Comparison of ENCODE assay signal across 1 cellular context in genomic region chr9:125706661-125707539, GRCh38.
TF ChIP-seq lines count a peak whose summit lies in the region.

Gene MAPKAP1, minus strand, starts transcription at chr9:125707208. Its CDS starts 34,634 bp downstream, at chr9:125672574.

TF ChIP-seq in K562, 482 proteins besides CTCF, POLR2A, EP300 and RAD21 (continued from another document and continues in another):
- TF ChIP-seq MTA2 (IDR thresholded peaks at IDR 0.05; ENCODE audit: low read depth) (peak; percentile 63; the same call in 1 of the 2 replicates), SRSF9 (IDR thresholded peaks at IDR 0.05; ENCODE audit: borderline replicate concordance, low read depth, low read length) (no peak), ZNF224 (CRISPR knock-in tag; IDR thresholded peaks at IDR 0.05) (no peak), RBM22 (IDR thresholded peaks at IDR 0.05; ENCODE audit: low read depth, low read length, poor library complexity, severe bottlenecking) (peak; percentile 35), SLC30A9 (CRISPR knock-in tag; IDR thresholded peaks at IDR 0.05) (no peak), HDAC6 (IDR thresholded peaks at IDR 0.05; ENCODE audit: low read depth, low read length) (no peak), ARNT (IDR thresholded peaks at IDR 0.05) (no peak), ZBTB11 (CRISPR knock-in tag; IDR thresholded peaks at IDR 0.05) (peak in 2 of 3 experiments; percentile 70 to 91; a peak in 5 of 6 replicates), ELK3 (CRISPR knock-in tag; IDR thresholded peaks at IDR 0.05) (no peak), MAFF (IDR thresholded peaks at IDR 0.05; ENCODE audit: low read length) (no peak), SP1 (CRISPR knock-in tag; IDR thresholded peaks at IDR 0.05) (peak; percentile 64; the same call in 1 of the 2 replicates), SUPT5H (IDR thresholded peaks at IDR 0.05) (peak; percentile 94), PHB (CRISPR knock-in tag; IDR thresholded peaks at IDR 0.05) (0 out of 2 replicates have a peak, but pooled peaks have one; percentile 67), KDM5B (IDR thresholded peaks at IDR 0.05; ENCODE audit: insufficient replicate concordance, low read depth, low read length) (peak; percentile 83), TAF1 (IDR thresholded peaks at IDR 0.05; ENCODE audit: control insufficient read depth, extremely low read depth, insufficient read depth, low read length, severe bottlenecking) (peak; percentile 77), HCFC1 (IDR thresholded peaks at IDR 0.05; ENCODE audit: low read depth, low read length) (peak; percentile 78), ZNF584 (CRISPR knock-in tag; IDR thresholded peaks at IDR 0.05; ENCODE audit: low read depth) (no peak), XRCC3 (IDR thresholded peaks at IDR 0.05) (no peak), SMAD1 (IDR thresholded peaks at IDR 0.05; ENCODE audit: low read depth, low read length, partially characterized antibody) (peak; percentile 73), CXXC5 (CRISPR knock-in tag; IDR thresholded peaks at IDR 0.05) (peak; percentile 80), PML (IDR thresholded peaks at IDR 0.05; ENCODE audit: low read length) (no peak; the same call in 1 of the 2 replicates), ADNP (tag; IDR thresholded peaks at IDR 0.05) (no peak), YBX1 (IDR thresholded peaks at IDR 0.05) (no peak), PRDM10 (IDR thresholded peaks at IDR 0.05; ENCODE audit: partially characterized antibody) (no peak), PHF8 (IDR thresholded peaks at IDR 0.05; ENCODE audit: borderline replicate concordance, low read length) (peak; percentile 95), NCOA1 (IDR thresholded peaks at IDR 0.05; ENCODE audit: low read depth) (0 out of 2 replicates have a peak, but pooled peaks have one; percentile 15), MBD1 (CRISPR knock-in tag; IDR thresholded peaks at IDR 0.05) (no peak), MAZ (CRISPR knock-in tag; conservative IDR thresholded peaks at IDR 0.05 in 1 of 2, IDR thresholded peaks at IDR 0.05 in 1 of 2) (peak; percentile 82 to 99; a peak in 3 of 4 replicates), HDAC1 (IDR thresholded peaks at IDR 0.05) (peak in 1 of 2 experiments; percentile 79; a peak in 1 of 4 replicates), ZNF583 (CRISPR knock-in tag; IDR thresholded peaks at IDR 0.05) (no peak), TARDBP (IDR thresholded peaks at IDR 0.05) (peak; percentile 25; the same call in 1 of the 2 replicates)
- TF ChIP-seq, protein P1, sequence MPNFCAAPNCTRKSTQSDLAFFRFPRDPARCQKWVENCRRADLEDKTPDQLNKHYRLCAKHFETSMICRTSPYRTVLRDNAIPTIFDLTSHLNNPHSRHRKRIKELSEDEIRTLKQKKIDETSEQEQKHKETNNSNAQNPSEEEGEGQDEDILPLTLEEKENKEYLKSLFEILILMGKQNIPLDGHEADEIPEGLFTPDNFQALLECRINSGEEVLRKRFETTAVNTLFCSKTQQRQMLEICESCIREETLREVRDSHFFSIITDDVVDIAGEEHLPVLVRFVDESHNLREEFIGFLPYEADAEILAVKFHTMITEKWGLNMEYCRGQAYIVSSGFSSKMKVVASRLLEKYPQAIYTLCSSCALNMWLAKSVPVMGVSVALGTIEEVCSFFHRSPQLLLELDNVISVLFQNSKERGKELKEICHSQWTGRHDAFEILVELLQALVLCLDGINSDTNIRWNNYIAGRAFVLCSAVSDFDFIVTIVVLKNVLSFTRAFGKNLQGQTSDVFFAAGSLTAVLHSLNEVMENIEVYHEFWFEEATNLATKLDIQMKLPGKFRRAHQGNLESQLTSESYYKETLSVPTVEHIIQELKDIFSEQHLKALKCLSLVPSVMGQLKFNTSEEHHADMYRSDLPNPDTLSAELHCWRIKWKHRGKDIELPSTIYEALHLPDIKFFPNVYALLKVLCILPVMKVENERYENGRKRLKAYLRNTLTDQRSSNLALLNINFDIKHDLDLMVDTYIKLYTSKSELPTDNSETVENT (CRISPR knock-in tag; IDR thresholded peaks at IDR 0.05): 0 out of 2 replicates have a peak, but pooled peaks have one; percentile 26
- TF ChIP-seq, protein P2, sequence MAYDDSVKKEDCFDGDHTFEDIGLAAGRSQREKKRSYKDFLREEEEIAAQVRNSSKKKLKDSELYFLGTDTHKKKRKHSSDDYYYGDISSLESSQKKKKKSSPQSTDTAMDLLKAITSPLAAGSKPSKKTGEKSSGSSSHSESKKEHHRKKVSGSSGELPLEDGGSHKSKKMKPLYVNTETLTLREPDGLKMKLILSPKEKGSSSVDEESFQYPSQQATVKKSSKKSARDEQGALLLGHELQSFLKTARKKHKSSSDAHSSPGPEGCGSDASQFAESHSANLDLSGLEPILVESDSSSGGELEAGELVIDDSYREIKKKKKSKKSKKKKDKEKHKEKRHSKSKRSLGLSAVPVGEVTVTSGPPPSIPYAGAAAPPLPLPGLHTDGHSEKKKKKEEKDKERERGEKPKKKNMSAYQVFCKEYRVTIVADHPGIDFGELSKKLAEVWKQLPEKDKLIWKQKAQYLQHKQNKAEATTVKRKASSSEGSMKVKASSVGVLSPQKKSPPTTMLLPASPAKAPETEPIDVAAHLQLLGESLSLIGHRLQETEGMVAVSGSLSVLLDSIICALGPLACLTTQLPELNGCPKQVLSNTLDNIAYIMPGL (CRISPR knock-in tag; IDR thresholded peaks at IDR 0.05): 0 out of 2 replicates have a peak, but pooled peaks have one; percentile 25
- TF ChIP-seq, protein P3, sequence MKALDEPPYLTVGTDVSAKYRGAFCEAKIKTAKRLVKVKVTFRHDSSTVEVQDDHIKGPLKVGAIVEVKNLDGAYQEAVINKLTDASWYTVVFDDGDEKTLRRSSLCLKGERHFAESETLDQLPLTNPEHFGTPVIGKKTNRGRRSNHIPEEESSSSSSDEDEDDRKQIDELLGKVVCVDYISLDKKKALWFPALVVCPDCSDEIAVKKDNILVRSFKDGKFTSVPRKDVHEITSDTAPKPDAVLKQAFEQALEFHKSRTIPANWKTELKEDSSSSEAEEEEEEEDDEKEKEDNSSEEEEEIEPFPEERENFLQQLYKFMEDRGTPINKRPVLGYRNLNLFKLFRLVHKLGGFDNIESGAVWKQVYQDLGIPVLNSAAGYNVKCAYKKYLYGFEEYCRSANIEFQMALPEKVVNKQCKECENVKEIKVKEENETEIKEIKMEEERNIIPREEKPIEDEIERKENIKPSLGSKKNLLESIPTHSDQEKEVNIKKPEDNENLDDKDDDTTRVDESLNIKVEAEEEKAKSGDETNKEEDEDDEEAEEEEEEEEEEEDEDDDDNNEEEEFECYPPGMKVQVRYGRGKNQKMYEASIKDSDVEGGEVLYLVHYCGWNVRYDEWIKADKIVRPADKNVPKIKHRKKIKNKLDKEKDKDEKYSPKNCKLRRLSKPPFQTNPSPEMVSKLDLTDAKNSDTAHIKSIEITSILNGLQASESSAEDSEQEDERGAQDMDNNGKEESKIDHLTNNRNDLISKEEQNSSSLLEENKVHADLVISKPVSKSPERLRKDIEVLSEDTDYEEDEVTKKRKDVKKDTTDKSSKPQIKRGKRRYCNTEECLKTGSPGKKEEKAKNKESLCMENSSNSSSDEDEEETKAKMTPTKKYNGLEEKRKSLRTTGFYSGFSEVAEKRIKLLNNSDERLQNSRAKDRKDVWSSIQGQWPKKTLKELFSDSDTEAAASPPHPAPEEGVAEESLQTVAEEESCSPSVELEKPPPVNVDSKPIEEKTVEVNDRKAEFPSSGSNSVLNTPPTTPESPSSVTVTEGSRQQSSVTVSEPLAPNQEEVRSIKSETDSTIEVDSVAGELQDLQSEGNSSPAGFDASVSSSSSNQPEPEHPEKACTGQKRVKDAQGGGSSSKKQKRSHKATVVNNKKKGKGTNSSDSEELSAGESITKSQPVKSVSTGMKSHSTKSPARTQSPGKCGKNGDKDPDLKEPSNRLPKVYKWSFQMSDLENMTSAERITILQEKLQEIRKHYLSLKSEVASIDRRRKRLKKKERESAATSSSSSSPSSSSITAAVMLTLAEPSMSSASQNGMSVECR (CRISPR knock-in tag; IDR thresholded peaks at IDR 0.05): peak; percentile 17; the same call in 1 of the 2 replicates
- TF ChIP-seq, protein P4, sequence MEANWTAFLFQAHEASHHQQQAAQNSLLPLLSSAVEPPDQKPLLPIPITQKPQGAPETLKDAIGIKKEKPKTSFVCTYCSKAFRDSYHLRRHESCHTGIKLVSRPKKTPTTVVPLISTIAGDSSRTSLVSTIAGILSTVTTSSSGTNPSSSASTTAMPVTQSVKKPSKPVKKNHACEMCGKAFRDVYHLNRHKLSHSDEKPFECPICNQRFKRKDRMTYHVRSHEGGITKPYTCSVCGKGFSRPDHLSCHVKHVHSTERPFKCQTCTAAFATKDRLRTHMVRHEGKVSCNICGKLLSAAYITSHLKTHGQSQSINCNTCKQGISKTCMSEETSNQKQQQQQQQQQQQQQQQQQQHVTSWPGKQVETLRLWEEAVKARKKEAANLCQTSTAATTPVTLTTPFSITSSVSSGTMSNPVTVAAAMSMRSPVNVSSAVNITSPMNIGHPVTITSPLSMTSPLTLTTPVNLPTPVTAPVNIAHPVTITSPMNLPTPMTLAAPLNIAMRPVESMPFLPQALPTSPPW (CRISPR knock-in tag; IDR thresholded peaks at IDR 0.05): peak; percentile 84
- TF ChIP-seq, protein P5, sequence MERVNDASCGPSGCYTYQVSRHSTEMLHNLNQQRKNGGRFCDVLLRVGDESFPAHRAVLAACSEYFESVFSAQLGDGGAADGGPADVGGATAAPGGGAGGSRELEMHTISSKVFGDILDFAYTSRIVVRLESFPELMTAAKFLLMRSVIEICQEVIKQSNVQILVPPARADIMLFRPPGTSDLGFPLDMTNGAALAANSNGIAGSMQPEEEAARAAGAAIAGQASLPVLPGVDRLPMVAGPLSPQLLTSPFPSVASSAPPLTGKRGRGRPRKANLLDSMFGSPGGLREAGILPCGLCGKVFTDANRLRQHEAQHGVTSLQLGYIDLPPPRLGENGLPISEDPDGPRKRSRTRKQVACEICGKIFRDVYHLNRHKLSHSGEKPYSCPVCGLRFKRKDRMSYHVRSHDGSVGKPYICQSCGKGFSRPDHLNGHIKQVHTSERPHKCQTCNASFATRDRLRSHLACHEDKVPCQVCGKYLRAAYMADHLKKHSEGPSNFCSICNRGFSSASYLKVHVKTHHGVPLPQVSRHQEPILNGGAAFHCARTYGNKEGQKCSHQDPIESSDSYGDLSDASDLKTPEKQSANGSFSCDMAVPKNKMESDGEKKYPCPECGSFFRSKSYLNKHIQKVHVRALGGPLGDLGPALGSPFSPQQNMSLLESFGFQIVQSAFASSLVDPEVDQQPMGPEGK (CRISPR knock-in tag; IDR thresholded peaks at IDR 0.05; ENCODE audit: borderline replicate concordance): no peak
